ENCODE assay signal across 8 cellular contexts in genomic region chr9:92669890-92670708, GRCh38. TPM values are rescaled to one million over a fixed set of nuclear protein-coding genes. Genes with fewer than 3 reads are reported as not detected.
DNase-seq lines count a peak whose midpoint lies in the region; ATAC-seq and TF ChIP-seq lines count a peak whose summit lies in the region.

A gene with protein sequence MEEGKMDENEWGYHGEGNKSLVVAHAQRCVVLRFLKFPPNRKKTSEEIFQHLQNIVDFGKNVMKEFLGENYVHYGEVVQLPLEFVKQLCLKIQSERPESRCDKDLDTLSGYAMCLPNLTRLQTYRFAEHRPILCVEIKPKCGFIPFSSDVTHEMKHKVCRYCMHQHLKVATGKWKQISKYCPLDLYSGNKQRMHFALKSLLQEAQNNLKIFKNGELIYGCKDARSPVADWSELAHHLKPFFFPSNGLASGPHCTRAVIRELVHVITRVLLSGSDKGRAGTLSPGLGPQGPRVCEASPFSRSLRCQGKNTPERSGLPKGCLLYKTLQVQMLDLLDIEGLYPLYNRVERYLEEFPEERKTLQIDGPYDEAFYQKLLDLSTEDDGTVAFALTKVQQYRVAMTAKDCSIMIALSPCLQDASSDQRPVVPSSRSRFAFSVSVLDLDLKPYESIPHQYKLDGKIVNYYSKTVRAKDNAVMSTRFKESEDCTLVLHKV (minus strand): TSS chr9:92670131. CDS start chr9:92669988, 143 bp downstream.

- peak within 1 kb of the TSS; percentile 76 for H3K4me3 ChIP-seq in HFF-Myc (replicated peaks; ENCODE audit: low read depth, low read length)
- peak within 1 kb of the TSS; percentile 72 for H3K4me3 ChIP-seq in SJSA1
- peak within 1 kb of the TSS; percentile 83 for H3K4me3 ChIP-seq in neural progenitor cell
- H3K4me3 ChIP-seq in stomach smooth muscle (ENCODE audit: low read length in 2 of 2), result peak within 1 kb of the TSS; percentile 96 to 99

- H3K4me1 Mint-ChIP-seq in neural progenitor cell, result peaks cover 19% of the 10 kb centered on the region

- TF ChIP-seq CTCF in HFF-Myc (IDR thresholded peaks at IDR 0.05; ENCODE audit: low read depth, low read length, missing control alignments), result no peak
- TF ChIP-seq CTCF in foreskin keratinocyte (conservative IDR thresholded peaks at IDR 0.05), result no peak
- no peak for TF ChIP-seq CTCF in neural progenitor cell (IDR thresholded peaks at IDR 0.05)

- H3K9me3 ChIP-seq in SJSA1 (replicated peaks) (no peaks in the 10 kb centered on the region), neural progenitor cell (ENCODE audit: low read depth) (no peaks in the 10 kb centered on the region), stomach smooth muscle (ENCODE audit: control insufficient read depth in 2 of 2, low read length in 2 of 2) (no peaks in the 10 kb centered on the region)

- H2AFZ ChIP-seq in neural progenitor cell (replicated peaks), result peak within 1 kb of the TSS; percentile 95

- H3K27me3 ChIP-seq in SJSA1 (replicated peaks) (no peaks in the 10 kb centered on the region), foreskin keratinocyte (no peaks in the 10 kb centered on the region), neural progenitor cell (no peaks in the 10 kb centered on the region), stomach smooth muscle (ENCODE audit: control insufficient read depth in 1 of 2, insufficient read depth in 2 of 2, low read length in 2 of 2) (no peaks in the 10 kb centered on the region)

- peak within 1 kb of the TSS; percentile 91 for H3K27ac Mint-ChIP-seq in neural progenitor cell

- DNase-seq in GM04503 (ENCODE audit: low read depth) (peak; percentile 92), HFF-Myc (ENCODE audit: extremely low read depth, low read depth) (peak; percentile 92), MV-4-11 (lab: John Stamatoyannopoulos, UW) (peak; percentile 99), SJSA1 (ENCODE audit: low read depth in 1 of 2, low spot score in 2 of 2) (peak; percentile 94 to 98), foreskin keratinocyte (peak; percentile 92 to 96), neural progenitor cell (ENCODE audit: low spot score) (peak; percentile 100)
- DNase-seq in activated naive CD4-positive, alpha-beta T cell treated with Interleukin-2 at 50 U/mL for 16 hours, result peak; percentile 98

- H3K79me2 ChIP-seq in neural progenitor cell (ENCODE audit: low read depth), result peaks cover 41% of the 10 kb centered on the region

- H3K36me3 ChIP-seq in SJSA1 (peaks cover 20% of the 10 kb centered on the region), neural progenitor cell (no peaks in the 10 kb centered on the region), stomach smooth muscle (ENCODE audit: control insufficient read depth in 2 of 2, insufficient read depth in 2 of 2, low read length in 2 of 2) (peaks cover 5 to 6% of the 10 kb centered on the region in 2 donors)

- H4K20me1 ChIP-seq in neural progenitor cell (ENCODE audit: low read depth), result peaks cover 1% of the 10 kb centered on the region

- peaks cover 3% of the 10 kb centered on the region for H3K27me3 Mint-ChIP-seq in neural progenitor cell (ENCODE audit: insufficient read depth, low read depth)

- H3K9ac ChIP-seq in neural progenitor cell, result peak within 1 kb of the TSS; percentile 83
- H3K9ac ChIP-seq in stomach smooth muscle (ENCODE audit: low read length in 2 of 2), result peak within 1 kb of the TSS; percentile 92 to 99

- ATAC-seq in foreskin keratinocyte, result peak; percentile 84

- peak within 1 kb of the TSS; percentile 87 for H3K4me2 ChIP-seq in neural progenitor cell

- H3K27ac ChIP-seq in SJSA1, result peak within 1 kb of the TSS; percentile 95
- peak within 1 kb of the TSS; percentile 97 for H3K27ac ChIP-seq in foreskin keratinocyte
- H3K27ac ChIP-seq in neural progenitor cell, result peak within 1 kb of the TSS; percentile 8
- H3K27ac ChIP-seq in stomach smooth muscle (ENCODE audit: low read length), result peak within 1 kb of the TSS; percentile 91

- H3K4me1 ChIP-seq in SJSA1 (replicated peaks), result peaks cover 14% of the 10 kb centered on the region
- peaks cover 4% of the 10 kb centered on the region for H3K4me1 ChIP-seq in foreskin keratinocyte
- peaks cover 10% of the 10 kb centered on the region for H3K4me1 ChIP-seq in neural progenitor cell
- peaks cover 19% of the 10 kb centered on the region for H3K4me1 ChIP-seq in stomach smooth muscle (ENCODE audit: control insufficient read depth, insufficient read depth, low read length)

- peaks cover 7% of the 10 kb centered on the region for H3F3A ChIP-seq in neural progenitor cell (ENCODE audit: low read depth)

- H3K9me3 Mint-ChIP-seq in neural progenitor cell, result no peaks in the 10 kb centered on the region

- H3K36me3 Mint-ChIP-seq in neural progenitor cell, result peaks cover 6% of the 10 kb centered on the region

- H3K4me3 Mint-ChIP-seq in neural progenitor cell, result peak within 1 kb of the TSS; percentile 96

RNA-seq across cellular contexts. Expression of the gene that starts here (rescaled TPM):
- 8.5 and 13.2 TPM in 2 replicates for total RNA-seq in SJSA1 (2014; rRNA removed; shearing (Covaris generic))
- 16.7 and 17.1 TPM in 2 replicates for total RNA-seq in foreskin keratinocyte
- 10.4 and 12.9 TPM in 2 replicates for polyA plus RNA-seq in foreskin keratinocyte
- 16.8 and 18.0 TPM in 2 replicates for total RNA-seq in neural progenitor cell (ENCODE audit: low replicate concordance)

Comparison
In these comparisons a context has a peak if more than half of its experiments do, and no peak if none do; other contexts are left out.
1. Peak in every context shown above with its lines: DNase-seq, ATAC-seq, H3K4me3 ChIP-seq and H3K27ac ChIP-seq.
2. H3K27ac ChIP-seq: peak in every context shown above with its lines; median percentile 97 in foreskin keratinocyte; 95 in SJSA1; 91 in stomach smooth muscle; 8 in neural progenitor cell.